In the genomic region with DNA sequence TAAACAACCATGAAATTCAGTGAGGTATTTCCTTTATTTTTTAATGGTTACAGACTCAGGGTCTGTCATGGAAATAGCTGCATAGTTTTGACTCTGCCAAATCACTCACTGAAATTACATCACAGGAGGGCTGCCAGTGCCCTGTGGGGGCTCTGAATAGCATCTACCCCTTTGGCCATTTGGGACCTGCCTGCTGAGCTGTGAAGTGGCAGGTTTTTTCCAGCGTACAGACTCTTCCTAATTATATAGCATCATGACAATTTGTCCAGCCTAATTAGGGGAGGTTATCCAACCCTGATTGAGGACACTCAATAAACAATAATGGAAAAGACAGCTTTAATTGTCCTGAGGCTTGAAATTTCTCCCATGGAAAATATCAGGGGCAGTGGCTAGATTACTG, we compare ENCODE assay signal across 1 cellular context.
TF ChIP-seq lines count a peak whose summit lies in the region.

No MANE protein-coding gene starts in this region.

TF ChIP-seq in GM23338, 12 proteins besides CTCF, POLR2A, EP300 and RAD21 (continued from another document):
- TF ChIP-seq, protein P1, sequence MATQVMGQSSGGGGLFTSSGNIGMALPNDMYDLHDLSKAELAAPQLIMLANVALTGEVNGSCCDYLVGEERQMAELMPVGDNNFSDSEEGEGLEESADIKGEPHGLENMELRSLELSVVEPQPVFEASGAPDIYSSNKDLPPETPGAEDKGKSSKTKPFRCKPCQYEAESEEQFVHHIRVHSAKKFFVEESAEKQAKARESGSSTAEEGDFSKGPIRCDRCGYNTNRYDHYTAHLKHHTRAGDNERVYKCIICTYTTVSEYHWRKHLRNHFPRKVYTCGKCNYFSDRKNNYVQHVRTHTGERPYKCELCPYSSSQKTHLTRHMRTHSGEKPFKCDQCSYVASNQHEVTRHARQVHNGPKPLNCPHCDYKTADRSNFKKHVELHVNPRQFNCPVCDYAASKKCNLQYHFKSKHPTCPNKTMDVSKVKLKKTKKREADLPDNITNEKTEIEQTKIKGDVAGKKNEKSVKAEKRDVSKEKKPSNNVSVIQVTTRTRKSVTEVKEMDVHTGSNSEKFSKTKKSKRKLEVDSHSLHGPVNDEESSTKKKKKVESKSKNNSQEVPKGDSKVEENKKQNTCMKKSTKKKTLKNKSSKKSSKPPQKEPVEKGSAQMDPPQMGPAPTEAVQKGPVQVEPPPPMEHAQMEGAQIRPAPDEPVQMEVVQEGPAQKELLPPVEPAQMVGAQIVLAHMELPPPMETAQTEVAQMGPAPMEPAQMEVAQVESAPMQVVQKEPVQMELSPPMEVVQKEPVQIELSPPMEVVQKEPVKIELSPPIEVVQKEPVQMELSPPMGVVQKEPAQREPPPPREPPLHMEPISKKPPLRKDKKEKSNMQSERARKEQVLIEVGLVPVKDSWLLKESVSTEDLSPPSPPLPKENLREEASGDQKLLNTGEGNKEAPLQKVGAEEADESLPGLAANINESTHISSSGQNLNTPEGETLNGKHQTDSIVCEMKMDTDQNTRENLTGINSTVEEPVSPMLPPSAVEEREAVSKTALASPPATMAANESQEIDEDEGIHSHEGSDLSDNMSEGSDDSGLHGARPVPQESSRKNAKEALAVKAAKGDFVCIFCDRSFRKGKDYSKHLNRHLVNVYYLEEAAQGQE (IDR thresholded peaks at IDR 0.05; ENCODE audit: unreplicated experiment) = no peak
- TF ChIP-seq ZNF114 (CRISPR knock-in tag; IDR thresholded peaks at IDR 0.05) = no peak
- no peak for TF ChIP-seq EZH2phosphoT487 (IDR thresholded peaks at IDR 0.05; ENCODE audit: unreplicated experiment)
